ENCODE assay signal across 22 cellular contexts in the genomic region with DNA sequence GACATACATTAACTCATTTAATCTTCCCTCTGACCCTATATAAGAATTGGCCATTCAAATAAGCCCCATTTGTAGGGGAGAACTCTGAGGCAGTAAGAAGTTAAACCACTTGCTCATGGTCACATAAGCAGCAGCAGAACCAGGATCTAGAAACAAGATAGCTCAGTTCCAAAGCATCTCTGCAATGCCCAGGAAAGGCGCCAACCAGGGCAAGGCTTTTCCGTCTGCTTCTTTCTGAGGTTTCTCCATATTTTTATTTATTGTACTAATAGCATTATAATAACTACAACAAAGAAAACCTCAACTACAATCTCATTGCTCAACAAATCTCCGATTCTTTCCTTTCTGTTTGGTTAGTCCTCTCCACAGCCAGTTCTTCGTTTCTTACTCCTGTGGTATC. TPM values are rescaled to one million over a fixed set of nuclear protein-coding genes. Genes with fewer than 3 reads are reported as not detected.
DNase-seq lines count a peak whose midpoint lies in the region; ATAC-seq and TF ChIP-seq lines count a peak whose summit lies in the region.
"Had no signal": no experiment of that assay in that cellular context is flagged by ENCODE, and none has a peak within 500 bp of the region (broad histone marks: within the 10 kb centered on the region; RNA-seq: fewer than 3 reads in every experiment).

No MANE protein-coding gene starts in this region.

- no peak overlapping the region for H2AK9ac ChIP-seq in IMR-90 (replicated peaks; ENCODE audit: low read depth, low read length, poor library complexity)

- in situ Hi-C loops in IMR-90 (cut with MboI; ENCODE audit: low sequenced_read_pairs): no loop called here

- H3K14ac ChIP-seq in IMR-90 (replicated peaks; ENCODE audit: low read depth, low read length): no peak overlapping the region

- peaks cover 6% of the 10 kb centered on the region for H3K79me2 ChIP-seq in fibroblast of lung (ENCODE audit: control insufficient read depth, insufficient read depth, low read length)

- H3K9me3 ChIP-seq in IMR-90 (ENCODE audit: control insufficient read depth, insufficient read depth, low read length) (no peaks in the 10 kb centered on the region), fibroblast of lung (ENCODE audit: control insufficient read depth, insufficient read depth, low read depth, low read length) (no peaks in the 10 kb centered on the region)
- H3K9me3 ChIP-seq: thyroid gland had no signal

- peak; percentile 39 for DNase-seq in AG09319 (ENCODE audit: extremely low read depth, low read depth)
- peak; percentile 46 for DNase-seq in IMR-90
- peak; percentile 36 to 61 for DNase-seq in fibroblast of lung (ENCODE audit: low read depth in 2 of 2)
- peak; percentile 12 for DNase-seq in retinal pigment epithelial cell (ENCODE audit: low read depth)
- no peak for DNase-seq in activated T-cell treated with anti-CD3 and anti-CD28 coated beads, Interleukin-2, amount 50 U/mL, for 24 hours
- no peak for DNase-seq in NCI-H524 treated with DMSO at 0.1 percent for 48 hours (lab: John Stamatoyannopoulos, UW)
- no peak for DNase-seq in activated gamma-delta T cell (lab: John Stamatoyannopoulos, UW)
- DNase-seq: activated CD4-positive, alpha-beta T cell treated with anti-CD3 and anti-CD28 coated beads, Interleukin-2, amount 10 ng/mL, durations not matched to agents 24 days and 14 days; activated T-cell treated with anti-CD3 and anti-CD28 coated beads, Interleukin-2, amount 50 U/mL, for 1 hour; CD4-positive, CD25-positive, alpha-beta regulatory T cell; effector memory CD4-positive, alpha-beta T cell; H7; naive thymus-derived CD8-positive, alpha-beta T cell; NCI-H1105; NCI-H187 treated with DMSO at 0.1 percent for 48 hours; nucleus accumbens; Right ventricle myocardium superior; stimulated activated naive CD8-positive, alpha-beta T cell treated with anti-CD3 and anti-CD28 coated beads, Interleukin-15, Interleukin-2, amounts not matched to agents 100 U/mL and 50 U/mL, for 24 hours; thyroid gland had no signal

- no peak overlapping the region for H4K5ac ChIP-seq in IMR-90 (ENCODE audit: low read depth, low read length)

- no peak overlapping the region for H3K27ac ChIP-seq in IMR-90 (ENCODE audit: insufficient read depth, low read length)
- no peak overlapping the region for H3K27ac ChIP-seq in fibroblast of lung (ENCODE audit: insufficient read depth, low read length)
- H3K27ac ChIP-seq: thyroid gland, VCaP had no signal

- H2BK20ac ChIP-seq in IMR-90 (ENCODE audit: low read depth, low read length): no peak overlapping the region

- no peak overlapping the region for H4K91ac ChIP-seq in IMR-90 (ENCODE audit: insufficient read depth, low read depth, low read length)

- no peak for TF ChIP-seq CTCF in AG09319 (IDR thresholded peaks at IDR 0.05; ENCODE audit: low read depth, low read length)
- no peak for TF ChIP-seq CTCF in IMR-90 (conservative IDR thresholded peaks at IDR 0.05; ENCODE audit: low read depth, low read length)
- no peak for TF ChIP-seq CTCF in fibroblast of lung (conservative IDR thresholded peaks at IDR 0.05 in 1 of 2, IDR thresholded peaks at IDR 0.05 in 1 of 2; ENCODE audit: low read depth in 1 of 2, low read length in 2 of 2)
- TF ChIP-seq CTCF in retinal pigment epithelial cell (conservative IDR thresholded peaks at IDR 0.05; ENCODE audit: low read depth, low read length): no peak

- BruUV-seq in IMR-90 (replicated peaks; lab: Mats Ljungman, UMichigan): no TSS peak

- H3K79me1 ChIP-seq in IMR-90 (ENCODE audit: low read depth in 1 of 2, low read length in 2 of 2): peaks cover 3 to 6% of the 10 kb centered on the region in 2 experiments; a peak in 2 of 4 replicates

- no peaks in the 10 kb centered on the region for H3K36me3 ChIP-seq in IMR-90 (ENCODE audit: control insufficient read depth, insufficient read depth, low read length)
- H3K36me3 ChIP-seq in fibroblast of lung (ENCODE audit: control insufficient read depth, insufficient read depth, low read length): no peaks in the 10 kb centered on the region
- H3K36me3 ChIP-seq: thyroid gland had no signal

- H4K20me1 ChIP-seq in IMR-90 (ENCODE audit: insufficient read depth, low read length) (no peaks in the 10 kb centered on the region), fibroblast of lung (ENCODE audit: control insufficient read depth, extremely low read depth, insufficient read depth, low read length) (no peaks in the 10 kb centered on the region)

- no peak for TF ChIP-seq POLR2A in IMR-90 (IDR thresholded peaks at IDR 0.05; ENCODE audit: low read depth, low read length)

- 100% methylated on average over 1 of the region's 4 CpGs; no CpG with 5 or more reads in 1 of the 2 experiments for WGBS in IMR-90 (ENCODE audit: extremely low coverage in 2 of 2, insufficient read length in 1 of 2), 2 experiments

- H3K9me1 ChIP-seq in IMR-90 (ENCODE audit: insufficient read depth, low read length): 0 out of 2 replicates have a peak, but pooled peaks cover 3% of the 10 kb centered on the region

- H3K9ac ChIP-seq in IMR-90 (ENCODE audit: low read depth, low read length) (no peak overlapping the region), fibroblast of lung (ENCODE audit: insufficient read depth, low read length) (no peak overlapping the region)

- CTCF ChIA-PET in IMR-90 (lab: Yijun Ruan, JAX): interaction anchor here (0.6 kb wide), 2 partner anchors 41 to 323 kb away, joined by 3 to 5 read pairs; no protein-coding TSS in a partner anchor

- H2AFZ ChIP-seq in IMR-90 (replicated peaks; ENCODE audit: low read length, poor library complexity) (no peak overlapping the region), fibroblast of lung (ENCODE audit: low read length) (no peak overlapping the region)

- peaks cover 3% of the 10 kb centered on the region for H3K36me3 Mint-ChIP-seq in activated T-cell treated with anti-CD3 and anti-CD28 coated beads, Interleukin-2, amount 50 U/mL, for 24 hours (ENCODE audit: low read depth)
- H3K36me3 Mint-ChIP-seq: CD4-positive, CD25-positive, alpha-beta regulatory T cell; naive thymus-derived CD8-positive, alpha-beta T cell had no signal

- H4K8ac ChIP-seq in IMR-90 (ENCODE audit: low read depth in 2 of 2, low read length in 2 of 2): no peak overlapping the region

- H3K9me3 Mint-ChIP-seq in activated T-cell treated with anti-CD3 and anti-CD28 coated beads, Interleukin-2, amount 50 U/mL, for 24 hours: no peaks in the 10 kb centered on the region
- H3K9me3 Mint-ChIP-seq: naive thymus-derived CD8-positive, alpha-beta T cell had no signal

- H3K23ac ChIP-seq in IMR-90 (ENCODE audit: low read depth, low read length): no peak overlapping the region

- H2AK5ac ChIP-seq in IMR-90 (ENCODE audit: low read depth, low read length): no peak overlapping the region

- no peak overlapping the region for H2BK15ac ChIP-seq in IMR-90 (ENCODE audit: low read depth, low read length)

- no peak overlapping the region for H3K18ac ChIP-seq in IMR-90 (ENCODE audit: low read depth, low read length)

- intact Hi-C loops in IMR-90 (cut with micrococcal nuclease): no loop called here

- H3K4ac ChIP-seq in IMR-90 (ENCODE audit: low read depth, low read length): no peak overlapping the region

- no peak overlapping the region for H2BK5ac ChIP-seq in IMR-90 (ENCODE audit: low read depth, low read length, poor library complexity, severe bottlenecking)

- peaks cover 24% of the 10 kb centered on the region for H3K27me3 Mint-ChIP-seq in activated T-cell treated with anti-CD3 and anti-CD28 coated beads, Interleukin-2, amount 50 U/mL, for 24 hours
- H3K27me3 Mint-ChIP-seq: naive thymus-derived CD8-positive, alpha-beta T cell had no signal

- no peak overlapping the region for H3K27ac Mint-ChIP-seq in activated T-cell treated with anti-CD3 and anti-CD28 coated beads, Interleukin-2, amount 50 U/mL, for 24 hours
- H3K27ac Mint-ChIP-seq: activated CD4-positive, alpha-beta T cell treated with anti-CD3 and anti-CD28 coated beads, Interleukin-2, amount 10 ng/mL, durations not matched to agents 24 days and 14 days; CD4-positive, CD25-positive, alpha-beta regulatory T cell had no signal

- H3K27me3 ChIP-seq in IMR-90 (ENCODE audit: control insufficient read depth, insufficient read depth, low read length) (peaks cover 33% of the 10 kb centered on the region), fibroblast of lung (ENCODE audit: control insufficient read depth, insufficient read depth, low read length) (peaks cover 9% of the 10 kb centered on the region)
- H3K27me3 ChIP-seq: thyroid gland had no signal

- H2BK120ac ChIP-seq in IMR-90 (ENCODE audit: low read depth, low read length): no peak overlapping the region

- H3K4me2 ChIP-seq in IMR-90 (ENCODE audit: low read depth, low read length) (peak overlapping the region; percentile 14; the same call in 1 of the 2 replicates), fibroblast of lung (ENCODE audit: extremely low read depth, insufficient read depth, low read length) (no peak overlapping the region)

- H3K56ac ChIP-seq in IMR-90 (ENCODE audit: extremely low read depth, insufficient read depth, low read length): no peak overlapping the region

- POLR2A ChIA-PET in IMR-90 (lab: Charles Lee; ENCODE audit: unreplicated experiment): no interaction called here

- no peak overlapping the region for H3K4me3 Mint-ChIP-seq in activated T-cell treated with anti-CD3 and anti-CD28 coated beads, Interleukin-2, amount 50 U/mL, for 24 hours
- H3K4me3 Mint-ChIP-seq: activated CD4-positive, alpha-beta T cell treated with anti-CD3 and anti-CD28 coated beads, Interleukin-2, amount 10 ng/mL, durations not matched to agents 24 days and 14 days; CD4-positive, CD25-positive, alpha-beta regulatory T cell; naive thymus-derived CD8-positive, alpha-beta T cell had no signal

- H3K4me1 ChIP-seq in IMR-90 (ENCODE audit: control insufficient read depth, insufficient read depth, low read length): no peaks in the 10 kb centered on the region; the same call in 1 of the 2 replicates
- no peaks in the 10 kb centered on the region for H3K4me1 ChIP-seq in fibroblast of lung (ENCODE audit: control insufficient read depth, extremely low read depth, insufficient read depth, low read length)

- H3K4me1 Mint-ChIP-seq in activated T-cell treated with anti-CD3 and anti-CD28 coated beads, Interleukin-2, amount 50 U/mL, for 24 hours (ENCODE audit: low read depth): peaks cover 10% of the 10 kb centered on the region

- dilution Hi-C loops in IMR-90 (cut with HindIII; ENCODE audit: low sequenced_read_pairs, unreplicated experiment): no loop called here

- ATAC-seq in IMR-90 (ENCODE audit: low read depth): peak; percentile 16; the same call in 1 of the 2 replicates
- no peak for ATAC-seq in GM21717 (IDR thresholded peaks at IDR 0.05; ENCODE audit: unreplicated experiment)
- ATAC-seq: left lobe of liver; naive thymus-derived CD8-positive, alpha-beta T cell; stimulated activated naive CD8-positive, alpha-beta T cell treated with anti-CD3 and anti-CD28 coated beads, Interleukin-15, Interleukin-2, amounts not matched to agents 100 U/mL and 50 U/mL, for 24 hours had no signal

- H3K4me3 ChIP-seq in IMR-90 (ENCODE audit: insufficient read depth, low read depth, low read length) (no peak overlapping the region), fibroblast of lung (replicated peaks in 1 of 4; ENCODE audit: control extremely low read depth in 1 of 4, insufficient read depth in 1 of 4, low read depth in 3 of 4, low read length in 4 of 4) (no peak overlapping the region), retinal pigment epithelial cell (ENCODE audit: low read length) (no peak overlapping the region)
- H3K4me3 ChIP-seq: thyroid gland had no signal

- no peak for TF ChIP-seq RAD21 in IMR-90 (IDR thresholded peaks at IDR 0.05; ENCODE audit: low read length)

RNA-seq across cellular contexts. Expression of gene UBE2E2, which starts 4.3 kb away (rescaled TPM):
- 18.6 and 18.9 TPM in 2 replicates for total RNA-seq in IMR-90 (2012; rRNA removed)
- 32.7 and 35.2 TPM in 2 replicates for polyA plus RNA-seq in IMR-90 (2012; rRNA removed)
- 21.6 and 35.3 TPM in 2 replicates for polyA plus RNA-seq in IMR-90 (2012; cell fraction: cytosol; rRNA removed)
- 7.7 and 18.3 TPM in 2 replicates for polyA plus RNA-seq in IMR-90 (2012; cell fraction: nucleus; rRNA removed; ENCODE audit: low replicate concordance)
- 79.8 and 86.8 TPM in 2 replicates for total RNA-seq in fibroblast of lung
- 55.3 and 127 TPM in 2 replicates for polyA plus RNA-seq in fibroblast of lung
- polyA plus RNA-seq in fibroblast of lung (2012): 39.4 and 85.4 TPM in 2 replicates
- polyA minus RNA-seq in fibroblast of lung (ENCODE audit: low replicate concordance): 10.6 and 31.4 TPM in 2 replicates

Comparison
In these comparisons a context has a peak if more than half of its experiments do, and no peak if none do; other contexts are left out.
1. DNase-seq: peak in AG09319 (single experiment), IMR-90 (single experiment), fibroblast of lung (2 of 2) and retinal pigment epithelial cell (single experiment); none in activated T-cell treated with anti-CD3 and anti-CD28 coated beads, Interleukin-2, amount 50 U/mL, for 24 hours (single experiment), NCI-H524 treated with DMSO at 0.1 percent for 48 hours (single experiment) and activated gamma-delta T cell (single experiment).